ENCODE assay signal across 21 cellular contexts in genomic region chr10:101683226-101683625, GRCh38. TPM values are rescaled to one million over a fixed set of nuclear protein-coding genes. Genes with fewer than 3 reads are reported as not detected.
DNase-seq lines count a peak whose midpoint lies in the region; ATAC-seq, FAIRE-seq and TF ChIP-seq lines count a peak whose summit lies in the region.
"Had no signal": no experiment of that assay in that cellular context is flagged by ENCODE, and none has a peak within 500 bp of the region (broad histone marks: within the 10 kb centered on the region; RNA-seq: fewer than 3 reads in every experiment).

No MANE protein-coding gene starts in this region.

- FAIRE-seq in HepG2 (lab: Jason Lieb, UNC) = no peak
- FAIRE-seq: H1 had no signal

- POLR2A ChIA-PET in HepG2 (lab: Yijun Ruan, JAX) = no interaction called here

- BruUV-seq in HepG2 (replicated peaks; lab: Mats Ljungman, UMichigan) = no TSS peak

- no peak overlapping the region for H2AFZ ChIP-seq in HepG2 (ENCODE audit: low read length)

- WGBS in HepG2 (ENCODE audit: low lambda C conversion rate) = 88% methylated on average over 3 of the region's 3 CpGs
- WGBS in right lobe of liver (ENCODE audit: insufficient coverage, low coverage, low lambda C conversion rate, missing lambda C conversion rate) = 96% methylated on average over 3 of the region's 3 CpGs

- no peaks in the 10 kb centered on the region for H3K27me3 Mint-ChIP-seq in T-helper 17 cell
- no peaks in the 10 kb centered on the region for H3K27me3 Mint-ChIP-seq in stimulated activated naive B cell treated with anti-CD40 and anti-IgM and Interleukin-4, amounts not matched to agents 10 μg/mL and 1 μg/mL and 100 μg/mL, for 72 hours
- H3K27me3 Mint-ChIP-seq: activated naive CD8-positive, alpha-beta T cell treated with anti-CD3 and anti-CD28 coated beads for 36 hours; naive thymus-derived CD8-positive, alpha-beta T cell; stimulated activated memory B cell treated with anti-CD40 and anti-IgM and Interleukin-4, amounts not matched to agents 10 μg/mL and 1 μg/mL and 100 μg/mL, for 72 hours had no signal

- H3K4me3 ChIP-seq in HepG2 (replicated peaks in 1 of 3; ENCODE audit: insufficient read depth in 1 of 3, low read depth in 2 of 3, low read length in 3 of 3) (no peak overlapping the region), right lobe of liver (no peak overlapping the region), iPS-20b (ENCODE audit: low read length) (no peak overlapping the region; the same call in 1 of the 2 replicates)
- H3K4me3 ChIP-seq: lung had no signal

- H3K27me3 ChIP-seq in HepG2 (ENCODE audit: control insufficient read depth in 1 of 2, insufficient read depth in 2 of 2, low read length in 2 of 2) (no peaks in the 10 kb centered on the region), right lobe of liver (no peaks in the 10 kb centered on the region), iPS-20b (ENCODE audit: insufficient read depth, low read length) (no peaks in the 10 kb centered on the region)
- H3K27me3 ChIP-seq: brain microvascular endothelial cell, dorsolateral prefrontal cortex, transverse colon had no signal

- H4K20me1 ChIP-seq in HepG2 (ENCODE audit: insufficient read depth, low read length) = no peaks in the 10 kb centered on the region

- H3K27ac ChIP-seq in HepG2 (ENCODE audit: extremely low read length, insufficient read depth, low read length) (no peak overlapping the region), right lobe of liver (no peak overlapping the region), iPS-20b (ENCODE audit: low read length) (no peak overlapping the region)
- H3K27ac ChIP-seq: brain microvascular endothelial cell, dorsolateral prefrontal cortex had no signal

- peaks cover 0 to 3% of the 10 kb centered on the region in 2 donors for H3K9me3 Mint-ChIP-seq in stimulated activated naive B cell treated with anti-CD40 and anti-IgM and Interleukin-4, amounts not matched to agents 10 μg/mL and 1 μg/mL and 100 μg/mL, for 72 hours
- H3K9me3 Mint-ChIP-seq: activated naive CD8-positive, alpha-beta T cell treated with anti-CD3 and anti-CD28 coated beads for 36 hours; activated T-helper 1 cell treated with anti-CD3 and anti-CD28 coated beads, Interleukin-12 subunit alpha, Interleukin-12 subunit beta, Interleukin-2, Interleukin-4 antibody, amounts not matched to agents 30 ng/mL and 10 ng/mL and 1 ng/mL, durations not matched to agents 14 hours and 24 hours and 36 hours had no signal

- H3K9me3 ChIP-seq in HepG2 (ENCODE audit: low read length) (no peaks in the 10 kb centered on the region), right lobe of liver (no peaks in the 10 kb centered on the region), T-helper 17 cell (ENCODE audit: control insufficient read depth, low read length, poor library complexity, severe bottlenecking) (no peaks in the 10 kb centered on the region), iPS-20b (ENCODE audit: insufficient read depth, low read depth, low read length) (no peaks in the 10 kb centered on the region)
- H3K9me3 ChIP-seq: transverse colon had no signal

- TF ChIP-seq POLR2A in HepG2 (IDR thresholded peaks at IDR 0.05; ENCODE audit: insufficient read depth in 1 of 2, low read depth in 2 of 2, low read length in 2 of 2) = no peak
- TF ChIP-seq POLR2A in right lobe of liver (IDR thresholded peaks at IDR 0.05) = no peak

- CTCF ChIA-PET in HepG2 (lab: Yijun Ruan, JAX; ENCODE audit: low intra/inter-chr PET ratio, low total read pairs) = no interaction called here

- no peak for TF ChIP-seq RAD21 in HepG2 (CRISPR knock-in tag; IDR thresholded peaks at IDR 0.05)

- no peak for ATAC-seq in HepG2
- no peak for ATAC-seq in right lobe of liver
- no peak for ATAC-seq in T-helper 17 cell
- no peak for ATAC-seq in stimulated activated naive B cell treated with anti-CD40 and anti-IgM and Interleukin-4, amounts not matched to agents 10 μg/mL and 1 μg/mL and 100 μg/mL, for 72 hours (replicated peaks)
- ATAC-seq: naive thymus-derived CD8-positive, alpha-beta T cell had no signal

- DNase-seq in HepG2 (ENCODE audit: low spot score) (no peak), right lobe of liver (no peak), T-helper 17 cell (no peak), NCI-H2107 (lab: John Stamatoyannopoulos, UW) (no peak), MV-4-11 (lab: John Stamatoyannopoulos, UW) (no peak), AG08395 (ENCODE audit: low spot score) (no peak)
- DNase-seq in stimulated activated naive B cell treated with anti-CD40 and anti-IgM and Interleukin-4, amounts not matched to agents 10 μg/mL and 1 μg/mL and 100 μg/mL, for 72 hours = no peak
- DNase-seq: activated CD4-positive, alpha-beta T cell treated with anti-CD3 and anti-CD28 coated beads for 1 hour; activated naive CD8-positive, alpha-beta T cell treated with anti-CD3 and anti-CD28 coated beads for 36 hours; brain microvascular endothelial cell; dorsolateral prefrontal cortex; naive thymus-derived CD8-positive, alpha-beta T cell; NCI-H1048; NCI-H526 treated with DMSO at 0.1 percent for 48 hours; transverse colon had no signal

- H3K4me1 ChIP-seq in HepG2 (ENCODE audit: insufficient read depth, low read length) (peaks cover 32% of the 10 kb centered on the region), right lobe of liver (peaks cover 0 to 6% (median 0%) of the 10 kb centered on the region in 4 donors), iPS-20b (ENCODE audit: insufficient read depth, low read length) (peaks cover 15% of the 10 kb centered on the region; the same call in 1 of the 2 replicates)

- H3K36me3 ChIP-seq in HepG2 (replicated peaks in 1 of 2; ENCODE audit: control insufficient read depth in 1 of 2, insufficient read depth in 2 of 2, low read length in 2 of 2) (peaks cover 0 to 3% of the 10 kb centered on the region in 2 experiments; a peak in 1 of 5 replicates), right lobe of liver (no peaks in the 10 kb centered on the region), iPS-20b (ENCODE audit: insufficient read depth, low read depth, low read length) (no peaks in the 10 kb centered on the region)
- H3K36me3 ChIP-seq: brain microvascular endothelial cell, transverse colon had no signal

- H3K4me1 Mint-ChIP-seq in T-helper 17 cell = peaks cover 28% of the 10 kb centered on the region
- peaks cover 28 to 51% of the 10 kb centered on the region in 2 donors for H3K4me1 Mint-ChIP-seq in stimulated activated naive B cell treated with anti-CD40 and anti-IgM and Interleukin-4, amounts not matched to agents 10 μg/mL and 1 μg/mL and 100 μg/mL, for 72 hours

- H3K27ac Mint-ChIP-seq in T-helper 17 cell = peak overlapping the region; percentile 19
- peak overlapping the region; percentile 65 for H3K27ac Mint-ChIP-seq in stimulated activated naive B cell treated with anti-CD40 and anti-IgM and Interleukin-4, amounts not matched to agents 10 μg/mL and 1 μg/mL and 100 μg/mL, for 72 hours
- H3K27ac Mint-ChIP-seq: activated naive CD8-positive, alpha-beta T cell treated with anti-CD3 and anti-CD28 coated beads for 36 hours; activated T-helper 1 cell treated with anti-CD3 and anti-CD28 coated beads, Interleukin-12 subunit alpha, Interleukin-12 subunit beta, Interleukin-2, Interleukin-4 antibody, amounts not matched to agents 30 ng/mL and 10 ng/mL and 1 ng/mL, durations not matched to agents 14 hours and 24 hours and 36 hours had no signal

- H3K36me3 Mint-ChIP-seq in T-helper 17 cell (ENCODE audit: low read depth) = peaks cover 8% of the 10 kb centered on the region
- H3K36me3 Mint-ChIP-seq in stimulated activated naive B cell treated with anti-CD40 and anti-IgM and Interleukin-4, amounts not matched to agents 10 μg/mL and 1 μg/mL and 100 μg/mL, for 72 hours = peaks cover 12 to 24% of the 10 kb centered on the region in 2 donors

- TF ChIP-seq CTCF in HepG2 (CRISPR knock-in tag; IDR thresholded peaks at IDR 0.05) = no peak
- no peak for TF ChIP-seq CTCF in right lobe of liver (IDR thresholded peaks at IDR 0.05)

- H3K79me2 ChIP-seq in HepG2 (ENCODE audit: insufficient read depth, low read length) = no peaks in the 10 kb centered on the region

- in situ Hi-C loops in HepG2 (cut with HindIII; ENCODE audit: extremely low pct_ligation_motif_present, low pct_unique_long_range_greater_than_20kb) = no loop called here

- no peak overlapping the region for H3K4me2 ChIP-seq in HepG2 (ENCODE audit: low read depth, low read length)

- no peak overlapping the region for H3K4me3 Mint-ChIP-seq in T-helper 17 cell
- peak overlapping the region; percentile 23 to 39 for H3K4me3 Mint-ChIP-seq in stimulated activated naive B cell treated with anti-CD40 and anti-IgM and Interleukin-4, amounts not matched to agents 10 μg/mL and 1 μg/mL and 100 μg/mL, for 72 hours
- H3K4me3 Mint-ChIP-seq: activated naive CD8-positive, alpha-beta T cell treated with anti-CD3 and anti-CD28 coated beads for 36 hours; activated T-helper 1 cell treated with anti-CD3 and anti-CD28 coated beads, Interleukin-12 subunit alpha, Interleukin-12 subunit beta, Interleukin-2, Interleukin-4 antibody, amounts not matched to agents 30 ng/mL and 10 ng/mL and 1 ng/mL, durations not matched to agents 14 hours and 24 hours and 36 hours; CD14-positive monocyte; stimulated activated memory B cell treated with anti-CD40 and anti-IgM and Interleukin-4, amounts not matched to agents 10 μg/mL and 1 μg/mL and 100 μg/mL, for 72 hours had no signal

- intact Hi-C loops in HepG2 (cut with micrococcal nuclease; ENCODE audit: unreplicated experiment) = no loop called here
- intact Hi-C loops in right lobe of liver (cut with DNase I) = no loop called here

- no peak for TF ChIP-seq EP300 in HepG2 (IDR thresholded peaks at IDR 0.05; ENCODE audit: low read depth in 2 of 2, low read length in 2 of 2)
- TF ChIP-seq EP300 in HepG2 (CRISPR knock-in tag; IDR thresholded peaks at IDR 0.05; ENCODE audit: borderline replicate concordance) = no peak

- H3K9ac ChIP-seq in HepG2 (ENCODE audit: insufficient read depth, low read depth, low read length) (no peak overlapping the region), iPS-20b (ENCODE audit: low read depth, low read length) (0 out of 2 replicates have a peak overlapping the region, but pooled peaks have one; percentile 27)

RNA-seq across cellular contexts. Expression of gene FBXW4, which starts 11.7 kb away (rescaled TPM):
- total RNA-seq in HepG2 (2016; rRNA removed; fragmentation: Illumina TruSeq; extraction: Trizol) (15.0 and 23.5 TPM in 2 replicates), right lobe of liver (10 to 100 TPM; 15.1 to 29.5 (median 25.6) TPM), T-helper 17 cell (10 to 100 TPM; 64.5 to 74.1 TPM)
- total RNA-seq in HepG2 (2016; cell fraction: cytosol; rRNA removed; fragmentation: Illumina TruSeq; extraction: Trizol; ENCODE audit: low read depth) = 95.9 and 111 TPM in 2 replicates
- total RNA-seq in HepG2 (2016; cell fraction: insoluble cytoplasmic fraction; rRNA removed; fragmentation: Illumina TruSeq; extraction: Trizol) = 13.0 and 28.6 TPM in 2 replicates
- total RNA-seq in HepG2 (2016; cell fraction: membrane; rRNA removed; fragmentation: Illumina TruSeq; extraction: Trizol) = 47.9 and 51.4 TPM in 2 replicates
- 18.2 and 18.7 TPM in 2 replicates for total RNA-seq in HepG2 (2016; cell fraction: nucleus; rRNA removed; fragmentation: Illumina TruSeq; extraction: Trizol)
- 33.6 and 33.7 TPM in 2 replicates for polyA plus RNA-seq in HepG2 (2011; rRNA removed)
- 27.2 and 39.3 TPM in 2 replicates for polyA plus RNA-seq in HepG2 (2011; cell fraction: cytosol; rRNA removed)
- 25.6 and 28.0 TPM in 2 replicates for polyA plus RNA-seq in HepG2 (2011; cell fraction: nucleus; rRNA removed)
- polyA plus RNA-seq in HepG2 (2012) = 25.5 and 27.0 TPM in 2 replicates
- 12.4 and 14.7 TPM in 2 replicates for polyA plus RNA-seq in HepG2 (2016; cell fraction: cytosol; fragmentation: Illumina TruSeq; extraction: Trizol; ENCODE audit: low read depth)
- 19.7 and 26.9 TPM in 2 replicates for polyA plus RNA-seq in HepG2 (2016; cell fraction: insoluble cytoplasmic fraction; fragmentation: Illumina TruSeq; extraction: Trizol; ENCODE audit: low read depth)
- 24.1 and 30.0 TPM in 2 replicates for polyA plus RNA-seq in HepG2 (2016; cell fraction: membrane; fragmentation: Illumina TruSeq; extraction: Trizol; ENCODE audit: low read depth)
- polyA plus RNA-seq in HepG2 (2016; cell fraction: nucleus; fragmentation: Illumina TruSeq; extraction: Trizol; ENCODE audit: insufficient read depth, low read depth) = 25.0 and 29.9 TPM in 2 replicates
- 66.7 and 69.3 TPM in 2 replicates for polyA minus RNA-seq in HepG2 (2011; rRNA and poly(A)+ RNA removed; ENCODE audit: low replicate concordance)
- polyA minus RNA-seq in HepG2 (2011; cell fraction: cytosol; rRNA and poly(A)+ RNA removed) = 16.3 and 20.3 TPM in 2 replicates
- polyA minus RNA-seq in HepG2 (2011; cell fraction: nucleus; rRNA and poly(A)+ RNA removed) = 23.6 and 29.8 TPM in 2 replicates
